11 cellular contexts compared by ENCODE assay signal in genomic region chr10:72954596-72955569, GRCh38. TPM values are rescaled to one million over a fixed set of nuclear protein-coding genes. Genes with fewer than 3 reads are reported as not detected.
DNase-seq lines count a peak whose midpoint lies in the region; ATAC-seq and TF ChIP-seq lines count a peak whose summit lies in the region.
"Had no signal": no experiment of that assay in that cellular context is flagged by ENCODE, and none has a peak within 500 bp of the region (broad histone marks: within the 10 kb centered on the region; RNA-seq: fewer than 3 reads in every experiment).

TSS of gene PLA2G12B (minus strand) at chr10:72954806. CDS start at chr10:72954685, 121 bp downstream.

- no TSS peak for BruUV-seq in Caco-2 (replicated peaks; lab: Mats Ljungman, UMichigan)

- no peaks in the 10 kb centered on the region for H3K27me3 Mint-ChIP-seq in Caco-2 (ENCODE audit: insufficient read depth, unreplicated experiment)

- CTCF ChIA-PET in Caco-2 (lab: Charles Lee): interaction anchor here (0.5 to 1.4 kb wide), 6 partner anchors 44 to 498 kb away, joined by 3 to 6 read pairs (median 4); partner anchors contain the start of gene P4HA1

- no peaks in the 10 kb centered on the region for H3K27me3 ChIP-seq in Caco-2 (replicated peaks; ENCODE audit: control insufficient read depth, insufficient read depth, low read length)
- H3K27me3 ChIP-seq in lower lobe of right lung (ENCODE audit: low read depth): no peaks in the 10 kb centered on the region
- H3K27me3 ChIP-seq: ovary had no signal

- peak within 1 kb of the TSS; percentile 81 for H3K27ac ChIP-seq in VCaP
- peak within 1 kb of the TSS; percentile 46 for H3K27ac ChIP-seq in lower lobe of right lung
- H3K27ac ChIP-seq: ovary had no signal

- peaks cover 32% of the 10 kb centered on the region for H3K4me1 ChIP-seq in Caco-2
- H3K4me1 ChIP-seq in lower lobe of right lung: no peaks in the 10 kb centered on the region

- H3K4me1 Mint-ChIP-seq in Caco-2 (ENCODE audit: low read depth, unreplicated experiment): peaks cover 25% of the 10 kb centered on the region

- H3K9me3 Mint-ChIP-seq in Caco-2 (ENCODE audit: unreplicated experiment): no peaks in the 10 kb centered on the region

- POLR2A ChIA-PET in Caco-2 (lab: Charles Lee): interaction anchor here (0.5 to 1.2 kb wide), 6 partner anchors 46 to 329 kb away, joined by 3 to 7 read pairs (median 4); partner anchors contain the start of genes DNAJC9, MCU, MICU1 and P4HA1

- TF ChIP-seq CTCF in Caco-2 (IDR thresholded peaks at IDR 0.05; ENCODE audit: insufficient read depth in 1 of 2, low read depth in 1 of 2, low read length in 1 of 2, severe bottlenecking in 1 of 2, unreplicated experiment in 1 of 2) (peak in 1 of 2 experiments; percentile 61), VCaP (conservative IDR thresholded peaks at IDR 0.05) (no peak), lower lobe of right lung (IDR thresholded peaks at IDR 0.05) (no peak)

- H3K36me3 Mint-ChIP-seq in Caco-2 (ENCODE audit: insufficient read depth, unreplicated experiment): peaks cover 12% of the 10 kb centered on the region

- ATAC-seq in lower lobe of right lung (peak; percentile 93 to 96), HG02642 (IDR thresholded peaks at IDR 0.05; ENCODE audit: poor library complexity, unreplicated experiment) (no peak), GM19397 (IDR thresholded peaks at IDR 0.05; ENCODE audit: unreplicated experiment) (no peak)

- peak; percentile 83 to 93 for DNase-seq in Caco-2
- DNase-seq in NCI-H2029 (lab: John Stamatoyannopoulos, UW): peak; percentile 62
- peak; percentile 77 for DNase-seq in lower lobe of right lung
- no peak for DNase-seq in NOMO-1 treated with DMSO at 0.1 percent for 48 hours (lab: John Stamatoyannopoulos, UW; ENCODE audit: unreplicated experiment)
- no peak for DNase-seq in activated CD4-positive, alpha-beta T cell treated with anti-CD3 and anti-CD28 coated beads for 48 hours
- DNase-seq: activated CD4-positive, alpha-beta T cell treated with anti-CD3 and anti-CD28 coated beads for 4 hours; AML-193; ovary had no signal

- no peaks in the 10 kb centered on the region for H3K36me3 ChIP-seq in Caco-2 (ENCODE audit: control insufficient read depth, insufficient read depth, low read length)
- H3K36me3 ChIP-seq in lower lobe of right lung: no peaks in the 10 kb centered on the region
- H3K36me3 ChIP-seq: ovary had no signal

- intact Hi-C loops in Caco-2 (cut with micrococcal nuclease; ENCODE audit: unreplicated experiment): no loop called here
- intact Hi-C loops in lower lobe of right lung (cut with DNase I): no loop called here

- H3K4me3 ChIP-seq in Caco-2 (ENCODE audit: low read depth, low read length) (peak within 1 kb of the TSS; percentile 54), lower lobe of right lung (peak within 1 kb of the TSS; percentile 31)
- H3K4me3 ChIP-seq: ovary had no signal

- peak within 1 kb of the TSS; percentile 91 for H3K27ac Mint-ChIP-seq in Caco-2 (ENCODE audit: unreplicated experiment)

- H3K9me3 ChIP-seq in Caco-2 (no peaks in the 10 kb centered on the region), lower lobe of right lung (no peaks in the 10 kb centered on the region)
- H3K9me3 ChIP-seq: ovary had no signal

- peak within 1 kb of the TSS; percentile 88 for H3K4me3 Mint-ChIP-seq in Caco-2 (ENCODE audit: unreplicated experiment)

RNA-seq across cellular contexts. Expression of gene PLA2G12B, which starts in this region (rescaled TPM):
- 16.8 and 17.8 TPM in 2 replicates for total RNA-seq in Caco-2 (2022)
- 2.0 TPM for total RNA-seq in lower lobe of right lung
- total RNA-seq: ovary had no signal

Comparison
In these comparisons a context has a peak if more than half of its experiments do, and no peak if none do; other contexts are left out.
1. DNase-seq: peak in Caco-2 (2 of 2), NCI-H2029 (single experiment) and lower lobe of right lung (single experiment); none in NOMO-1 treated with DMSO at 0.1 percent for 48 hours (single experiment) and activated CD4-positive, alpha-beta T cell treated with anti-CD3 and anti-CD28 coated beads for 48 hours (single experiment).
2. ATAC-seq: peak in lower lobe of right lung (2 of 2); none in HG02642 (single experiment) and GM19397 (single experiment).